1 cellular context compared by ENCODE assay signal in the genomic region with DNA sequence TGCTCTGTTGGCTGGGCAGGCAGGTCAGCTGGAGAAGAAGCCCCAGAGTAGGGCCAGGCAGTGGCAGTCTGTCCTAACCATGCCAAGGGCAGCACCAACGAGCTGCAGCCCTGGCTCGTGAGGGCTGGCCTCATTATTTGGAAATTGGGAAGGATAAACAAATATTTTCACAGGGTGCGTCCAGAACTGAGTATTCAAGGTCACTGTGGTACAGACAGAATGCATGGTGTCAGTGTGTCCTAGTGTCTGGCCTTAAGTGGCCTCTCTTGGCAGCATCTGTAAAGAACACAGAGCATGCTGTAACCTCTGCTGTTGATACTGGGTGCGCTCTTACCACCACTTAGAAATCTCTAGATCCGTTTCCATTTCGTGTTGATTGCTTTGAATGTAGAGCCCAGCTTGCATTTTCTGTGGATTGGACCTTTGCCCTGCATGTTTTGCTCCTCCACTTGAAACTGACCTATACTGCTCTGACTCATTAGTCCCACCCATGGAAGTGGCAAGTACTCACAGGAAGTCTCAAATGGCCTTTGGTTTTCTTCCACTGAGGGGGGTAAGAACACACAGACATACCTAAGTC.
TF ChIP-seq lines count a peak whose summit lies in the region.

No MANE protein-coding gene starts in this region.

TF ChIP-seq in GM23338, 12 proteins besides CTCF, POLR2A, EP300 and RAD21 (continued from another document):
- TF ChIP-seq ZNF462 (CRISPR knock-in tag; IDR thresholded peaks at IDR 0.05) = no peak
